Comparison of ENCODE assay signal across 8 cellular contexts in the genomic region with DNA sequence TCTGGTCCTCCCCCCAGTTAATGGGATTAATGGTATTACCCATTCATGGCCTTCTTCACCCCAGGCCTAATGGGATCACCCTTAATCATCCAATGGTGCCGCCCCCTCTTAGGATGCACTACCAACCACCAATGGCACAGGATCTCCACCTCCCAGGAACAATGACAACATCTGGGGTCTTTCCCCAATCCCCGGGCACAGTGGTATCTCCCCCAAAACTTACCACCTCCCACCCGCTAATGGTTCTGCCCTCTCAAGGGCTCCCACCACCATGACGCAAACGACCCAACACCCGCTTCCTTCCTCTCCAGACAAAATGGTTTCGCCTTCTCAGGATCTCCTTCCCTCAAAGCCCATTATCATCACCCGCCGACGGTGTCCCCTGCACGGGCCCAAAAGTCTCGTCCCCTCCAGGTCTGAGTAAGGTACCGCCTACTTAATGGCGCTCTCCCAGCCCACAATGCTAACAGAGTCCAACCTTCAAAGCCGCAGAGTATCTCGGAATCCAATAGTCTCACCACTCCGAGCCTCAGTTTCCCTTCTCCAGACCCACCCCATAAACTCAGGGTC. TPM values are rescaled to one million over a fixed set of nuclear protein-coding genes. Genes with fewer than 3 reads are reported as not detected.
DNase-seq lines count a peak whose midpoint lies in the region; ATAC-seq and TF ChIP-seq lines count a peak whose summit lies in the region.

No MANE protein-coding gene starts in this region.

- H3K36me3 ChIP-seq in BE2C = 0 out of 2 replicates have a peak, but pooled peaks cover 3% of the 10 kb centered on the region

- no peaks in the 10 kb centered on the region for H3K4me1 ChIP-seq in BE2C

- no peaks in the 10 kb centered on the region for H3K9me3 ChIP-seq in BE2C

- no peaks in the 10 kb centered on the region for H3K27me3 Mint-ChIP-seq in activated naive CD8-positive, alpha-beta T cell treated with anti-CD3 and anti-CD28 coated beads, Interleukin-2, amount 10 ng/mL, durations not matched to agents 7 days and 5 days

- peak overlapping the region; percentile 94 for H3K4me3 ChIP-seq in BE2C (ENCODE audit: low read depth, low read length)

- peak; percentile 29 for DNase-seq in BE2C
- DNase-seq in SIG-M5 (lab: John Stamatoyannopoulos, UW) = peak; percentile 11
- no peak for DNase-seq in activated naive CD8-positive, alpha-beta T cell treated with anti-CD3 and anti-CD28 coated beads, Interleukin-2, amount 10 ng/mL, durations not matched to agents 7 days and 5 days
- DNase-seq in cardiac septum (ENCODE audit: low spot score) = peak; percentile 73
- DNase-seq in putamen (ENCODE audit: low spot score) = peak; percentile 7
- no peak for DNase-seq in OCI-M2 (lab: John Stamatoyannopoulos, UW; ENCODE audit: unreplicated experiment)

- H3K9me3 Mint-ChIP-seq in activated naive CD8-positive, alpha-beta T cell treated with anti-CD3 and anti-CD28 coated beads, Interleukin-2, amount 10 ng/mL, durations not matched to agents 7 days and 5 days = no peaks in the 10 kb centered on the region

- peak overlapping the region; percentile 97 for H3K27ac Mint-ChIP-seq in activated naive CD8-positive, alpha-beta T cell treated with anti-CD3 and anti-CD28 coated beads, Interleukin-2, amount 10 ng/mL, durations not matched to agents 7 days and 5 days

- intact Hi-C loops in cardiac septum (cut with DNase I) = no loop called here

- peaks cover 21% of the 10 kb centered on the region for H3K4me1 Mint-ChIP-seq in activated naive CD8-positive, alpha-beta T cell treated with anti-CD3 and anti-CD28 coated beads, Interleukin-2, amount 10 ng/mL, durations not matched to agents 7 days and 5 days

- peak; percentile 34 for ATAC-seq in GM19324 (IDR thresholded peaks at IDR 0.05; ENCODE audit: low FRiP score, unreplicated experiment)
- peak; percentile 10 for ATAC-seq in HG03469 (IDR thresholded peaks at IDR 0.05; ENCODE audit: unreplicated experiment)
- ATAC-seq in activated naive CD8-positive, alpha-beta T cell treated with anti-CD3 and anti-CD28 coated beads, Interleukin-2, amount 10 ng/mL, durations not matched to agents 7 days and 5 days (ENCODE audit: low read depth) = peak; percentile 37

- POLR2A ChIA-PET in activated naive CD8-positive, alpha-beta T cell treated with anti-CD3 and anti-CD28 coated beads, Interleukin-2, amount 10 ng/mL, durations not matched to agents 7 days and 5 days (lab: Charles Lee) = interaction anchor here (0.9 to 2.0 kb wide), 7 partner anchors 30 to 154 kb away, joined by 3 to 15 read pairs (median 5); partner anchors contain the start of genes KCND1, OTUD5, PRAF2 and TFE3

- peaks cover 32% of the 10 kb centered on the region for H3K36me3 Mint-ChIP-seq in activated naive CD8-positive, alpha-beta T cell treated with anti-CD3 and anti-CD28 coated beads, Interleukin-2, amount 10 ng/mL, durations not matched to agents 7 days and 5 days

- no peak for TF ChIP-seq CTCF in BE2C (IDR thresholded peaks at IDR 0.05; ENCODE audit: low read depth, low read length)

- H3K27me3 ChIP-seq in BE2C = no peaks in the 10 kb centered on the region

- peak overlapping the region; percentile 99 for H3K4me3 Mint-ChIP-seq in activated naive CD8-positive, alpha-beta T cell treated with anti-CD3 and anti-CD28 coated beads, Interleukin-2, amount 10 ng/mL, durations not matched to agents 7 days and 5 days

RNA-seq across cellular contexts. Expression of gene GRIPAP1, which starts 0.5 kb away (rescaled TPM):
- 46.6 TPM for polyA plus RNA-seq in BE2C (2012; ENCODE audit: insufficient read depth, insufficient read length, low read depth)
- 100 to 1,000 TPM; 116 to 123 TPM for total RNA-seq in activated naive CD8-positive, alpha-beta T cell treated with anti-CD3 and anti-CD28 coated beads, Interleukin-2, amount 10 ng/mL, durations not matched to agents 7 days and 5 days
- 24.9 TPM for total RNA-seq in cardiac septum

RNA-seq across cellular contexts. Expression of gene KCND1, which starts 30.0 kb away (rescaled TPM):
- polyA plus RNA-seq in BE2C (2012; ENCODE audit: insufficient read depth, insufficient read length, low read depth) = 5.0 TPM
- 1 to 10 TPM; 5.6 to 5.9 TPM for total RNA-seq in activated naive CD8-positive, alpha-beta T cell treated with anti-CD3 and anti-CD28 coated beads, Interleukin-2, amount 10 ng/mL, durations not matched to agents 7 days and 5 days
- total RNA-seq in cardiac septum = 0.27 TPM

RNA-seq across cellular contexts. Expression of gene TFE3, which starts 41.6 kb away (rescaled TPM):
- 32.6 TPM for polyA plus RNA-seq in BE2C (2012; ENCODE audit: insufficient read depth, insufficient read length, low read depth)
- total RNA-seq in activated naive CD8-positive, alpha-beta T cell treated with anti-CD3 and anti-CD28 coated beads, Interleukin-2, amount 10 ng/mL, durations not matched to agents 7 days and 5 days = 10 to 100 TPM; 26.1 to 29.0 TPM
- 21.9 TPM for total RNA-seq in cardiac septum

RNA-seq across cellular contexts. Expression of gene OTUD5, which starts 44.2 kb away (rescaled TPM):
- polyA plus RNA-seq in BE2C (2012; ENCODE audit: insufficient read depth, insufficient read length, low read depth) = 77.9 TPM
- total RNA-seq in activated naive CD8-positive, alpha-beta T cell treated with anti-CD3 and anti-CD28 coated beads, Interleukin-2, amount 10 ng/mL, durations not matched to agents 7 days and 5 days = 10 to 100 TPM; 60.7 to 62.4 TPM
- total RNA-seq in cardiac septum = 29.1 TPM

RNA-seq across cellular contexts. Expression of gene CCDC120, which starts 57.2 kb away (rescaled TPM):
- polyA plus RNA-seq in BE2C (2012; ENCODE audit: insufficient read depth, insufficient read length, low read depth) = 3.9 TPM
- 1 to 10 TPM; 9.0 to 9.1 TPM for total RNA-seq in activated naive CD8-positive, alpha-beta T cell treated with anti-CD3 and anti-CD28 coated beads, Interleukin-2, amount 10 ng/mL, durations not matched to agents 7 days and 5 days
- total RNA-seq in cardiac septum = 1.7 TPM

Comparison
In these comparisons a context has a peak if more than half of its experiments do, and no peak if none do; other contexts are left out.
1. DNase-seq: peak in BE2C (single experiment), SIG-M5 (single experiment), cardiac septum (single experiment) and putamen (single experiment); none in activated naive CD8-positive, alpha-beta T cell treated with anti-CD3 and anti-CD28 coated beads, Interleukin-2, amount 10 ng/mL, durations not matched to agents 7 days and 5 days (single experiment) and OCI-M2 (single experiment).
2. Peak in every context shown above with its lines, with median percentiles within 50 percentile points of each other: ATAC-seq.